13 cellular contexts compared by ENCODE assay signal in the genomic region with DNA sequence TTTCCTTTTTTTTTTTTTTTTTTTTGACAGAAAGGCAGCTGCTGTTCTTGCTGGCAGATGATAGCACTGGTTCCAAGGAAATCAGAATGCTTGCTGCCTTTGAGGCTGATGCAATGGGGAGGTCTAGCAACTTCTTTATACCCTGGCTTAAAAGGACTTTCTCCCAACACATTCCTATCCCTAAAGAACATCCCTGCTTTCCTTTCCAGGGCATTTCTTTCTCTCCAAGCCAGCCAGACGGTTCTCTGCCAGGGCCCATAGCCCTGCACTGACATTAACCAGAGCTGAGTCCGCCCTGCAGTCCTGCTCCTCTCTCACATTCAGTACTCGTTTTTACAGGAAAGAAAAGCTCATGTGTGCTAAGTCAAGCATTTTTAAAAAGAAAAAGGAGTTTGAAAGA.
DNase-seq lines count a peak whose midpoint lies in the region; ATAC-seq and TF ChIP-seq lines count a peak whose summit lies in the region.
"Had no signal": no experiment of that assay in that cellular context is flagged by ENCODE, and none has a peak within 500 bp of the region (broad histone marks: within the 10 kb centered on the region; RNA-seq: fewer than 3 reads in every experiment).

No MANE protein-coding gene starts in this region.

- H3K4me1 ChIP-seq in Caco-2 (peaks cover 30% of the 10 kb centered on the region), hepatocyte (ENCODE audit: insufficient read depth) (peaks cover 7% of the 10 kb centered on the region), gastrocnemius medialis (no peaks in the 10 kb centered on the region)

- H3K4me3 Mint-ChIP-seq in Caco-2 (ENCODE audit: unreplicated experiment) (no peak overlapping the region), brain (peak overlapping the region in 1 of 5 experiments; percentile 1)
- H3K4me3 Mint-ChIP-seq: central memory CD8-positive, alpha-beta T cell had no signal

- H3K27me3 ChIP-seq in Caco-2 (replicated peaks; ENCODE audit: control insufficient read depth, insufficient read depth, low read length) (no peaks in the 10 kb centered on the region), hepatocyte (no peaks in the 10 kb centered on the region), gastrocnemius medialis (no peaks in the 10 kb centered on the region)

- H4K20me1 ChIP-seq in hepatocyte (ENCODE audit: insufficient read depth, poor library complexity, severe bottlenecking): no peaks in the 10 kb centered on the region

- TF ChIP-seq POLR2A in gastrocnemius medialis (IDR thresholded peaks at IDR 0.05): no peak

- 44% methylated on average over 3 of the region's 3 CpGs for WGBS in hepatocyte (ENCODE audit: low lambda C conversion rate, missing lambda C conversion rate)

- no peaks in the 10 kb centered on the region for H3K79me2 ChIP-seq in hepatocyte

- H2AFZ ChIP-seq in hepatocyte: no peak overlapping the region

- H3K36me3 ChIP-seq in Caco-2 (ENCODE audit: control insufficient read depth, insufficient read depth, low read length) (no peaks in the 10 kb centered on the region), hepatocyte (replicated peaks; ENCODE audit: insufficient read depth, low read depth) (no peaks in the 10 kb centered on the region), gastrocnemius medialis (no peaks in the 10 kb centered on the region)

- no peak for DNase-seq in Caco-2
- DNase-seq in hepatocyte (ENCODE audit: low spot score): peak; percentile 67
- peak in 1 of 2 donors; percentile 34 for DNase-seq in gastrocnemius medialis
- DNase-seq in ecto neural progenitor cell (ENCODE audit: low spot score): no peak
- DNase-seq in NCI-H345 treated with DMSO at 0.1 percent for 48 hours (lab: John Stamatoyannopoulos, UW; ENCODE audit: unreplicated experiment): no peak
- no peak for DNase-seq in left lobe of liver (ENCODE audit: low spot score)
- DNase-seq in iPS-NIHi11 (ENCODE audit: low spot score): no peak
- DNase-seq: activated CD4-positive, alpha-beta T cell treated with anti-CD3 and anti-CD28 coated beads, Interleukin-2, amount 50 U/mL, for 4 hours; activated gamma-delta T cell treated with Interleukin-2 at 50 U/mL for 16 hours; NCI-H2107 had no signal

- TF ChIP-seq CTCF in Caco-2 (IDR thresholded peaks at IDR 0.05; ENCODE audit: insufficient read depth in 1 of 2, low read depth in 1 of 2, low read length in 1 of 2, severe bottlenecking in 1 of 2, unreplicated experiment in 1 of 2): no peak
- TF ChIP-seq CTCF in brain (conservative IDR thresholded peaks at IDR 0.05): no peak
- TF ChIP-seq CTCF in hepatocyte (IDR thresholded peaks at IDR 0.05; ENCODE audit: poor library complexity): no peak
- TF ChIP-seq CTCF in gastrocnemius medialis (IDR thresholded peaks at IDR 0.05 in 4 of 5, conservative IDR thresholded peaks at IDR 0.05 in 1 of 5): no peak

- H3K9me3 Mint-ChIP-seq in Caco-2 (ENCODE audit: unreplicated experiment) (no peaks in the 10 kb centered on the region), brain (peaks cover 0 to 8% (median 0%) of the 10 kb centered on the region in 5 experiments)
- H3K9me3 Mint-ChIP-seq: central memory CD8-positive, alpha-beta T cell had no signal

- CTCF ChIA-PET in Caco-2 (lab: Charles Lee): no interaction called here

- intact Hi-C loops in Caco-2 (cut with micrococcal nuclease; ENCODE audit: unreplicated experiment) (loop anchor here (10.0 kb wide), 1 partner anchor 169 kb away; a partner anchor contains a TSS), gastrocnemius medialis (cut with DNase I; ENCODE audit: low total_unique reads) (no loop called here)

- peak overlapping the region; percentile 50 for H3K27ac ChIP-seq in hepatocyte
- H3K27ac ChIP-seq in gastrocnemius medialis: peak overlapping the region in 2 of 4 donors; percentile 19 to 24
- H3K27ac ChIP-seq: epithelial cell of prostate had no signal

- H3K4me1 Mint-ChIP-seq in Caco-2 (ENCODE audit: low read depth, unreplicated experiment): peaks cover 31% of the 10 kb centered on the region
- H3K4me1 Mint-ChIP-seq in brain: peaks cover 24% of the 10 kb centered on the region
- H3K4me1 Mint-ChIP-seq: central memory CD8-positive, alpha-beta T cell had no signal

- H3K4me2 ChIP-seq in hepatocyte: no peak overlapping the region

- peak overlapping the region; percentile 38 for H3K27ac Mint-ChIP-seq in Caco-2 (ENCODE audit: unreplicated experiment)
- H3K27ac Mint-ChIP-seq in brain: peak overlapping the region in 4 of 5 experiments; percentile 23 to 81 (median 68)

- peaks cover 11% of the 10 kb centered on the region for H3K36me3 Mint-ChIP-seq in Caco-2 (ENCODE audit: insufficient read depth, unreplicated experiment)
- H3K36me3 Mint-ChIP-seq in brain: no peaks in the 10 kb centered on the region

- H3K4me3 ChIP-seq in Caco-2 (ENCODE audit: low read depth, low read length) (no peak overlapping the region), hepatocyte (no peak overlapping the region), gastrocnemius medialis (no peak overlapping the region)

- in situ Hi-C loops in gastrocnemius medialis (cut with MboI; ENCODE audit: low sequenced_read_pairs in 4 of 4): no loop called here

- no peaks in the 10 kb centered on the region for H3K9me2 ChIP-seq in hepatocyte (replicated peaks; ENCODE audit: insufficient read depth)

- ATAC-seq in gastrocnemius medialis: peak; percentile 73 to 86
- no peak for ATAC-seq in left lobe of liver

- POLR2A ChIA-PET in Caco-2 (lab: Charles Lee): interaction anchor here (0.6 kb wide), 1 partner anchor 240 kb away, joined by 13 read pairs; no protein-coding TSS in a partner anchor

- H3K27me3 Mint-ChIP-seq in Caco-2 (ENCODE audit: insufficient read depth, unreplicated experiment) (no peaks in the 10 kb centered on the region), brain (peaks cover 3% of the 10 kb centered on the region)

- no peaks in the 10 kb centered on the region for H3K9me3 ChIP-seq in Caco-2
- no peaks in the 10 kb centered on the region for H3K9me3 ChIP-seq in hepatocyte (ENCODE audit: low read depth)
- no peaks in the 10 kb centered on the region for H3K9me3 ChIP-seq in gastrocnemius medialis

- no TSS peak for BruUV-seq in Caco-2 (replicated peaks; lab: Mats Ljungman, UMichigan)
